ENCODE assay signal across 8 cellular contexts in genomic region chr4:39526283-39526682, GRCh38. TPM values are rescaled to one million over a fixed set of nuclear protein-coding genes. Genes with fewer than 3 reads are reported as not detected.
DNase-seq lines count a peak whose midpoint lies in the region; TF ChIP-seq lines count a peak whose summit lies in the region.

No MANE protein-coding gene starts in this region.

- DNase-seq in NCI-H82 (lab: John Stamatoyannopoulos, UW), result peak; percentile 16
- no peak for DNase-seq in NCI-H82 treated with DMSO at 0.1 percent for 48 hours (lab: John Stamatoyannopoulos, UW; ENCODE audit: unreplicated experiment)
- DNase-seq in activated T-helper 1 cell treated with anti-CD3 and anti-CD28 coated beads, Interleukin-12 subunit alpha, Interleukin-12 subunit beta, Interleukin-2, Interleukin-4 antibody, amounts not matched to agents 30 ng/mL and 10 ng/mL and 1 ng/mL, durations not matched to agents 14 hours and 24 hours and 36 hours (ENCODE audit: low spot score), result no peak
- DNase-seq in HEK293T (ENCODE audit: extremely low spot score), result no peak
- no peak for DNase-seq in SIG-M5 treated with dmso at 0.1 percent for 504 hours (lab: John Stamatoyannopoulos, UW; ENCODE audit: unreplicated experiment)
- DNase-seq in OCI-M2 (lab: John Stamatoyannopoulos, UW; ENCODE audit: unreplicated experiment), result no peak

- H3K9ac ChIP-seq in iPS-20b (ENCODE audit: low read depth, low read length) (peak overlapping the region; percentile 92), stomach smooth muscle (ENCODE audit: low read length in 2 of 2) (peak overlapping the region; percentile 90 to 95)

- H3K27ac Mint-ChIP-seq in activated T-helper 1 cell treated with anti-CD3 and anti-CD28 coated beads, Interleukin-12 subunit alpha, Interleukin-12 subunit beta, Interleukin-2, Interleukin-4 antibody, amounts not matched to agents 30 ng/mL and 10 ng/mL and 1 ng/mL, durations not matched to agents 14 hours and 24 hours and 36 hours, result peak overlapping the region; percentile 87

- no peaks in the 10 kb centered on the region for H3K27me3 ChIP-seq in iPS-20b (ENCODE audit: insufficient read depth, low read length)
- H3K27me3 ChIP-seq in stomach smooth muscle (ENCODE audit: control insufficient read depth in 1 of 2, insufficient read depth in 2 of 2, low read length in 2 of 2), result no peaks in the 10 kb centered on the region

- H3K36me3 Mint-ChIP-seq in activated T-helper 1 cell treated with anti-CD3 and anti-CD28 coated beads, Interleukin-12 subunit alpha, Interleukin-12 subunit beta, Interleukin-2, Interleukin-4 antibody, amounts not matched to agents 30 ng/mL and 10 ng/mL and 1 ng/mL, durations not matched to agents 14 hours and 24 hours and 36 hours (ENCODE audit: low read depth), result peaks cover 7% of the 10 kb centered on the region

- H3K9me3 Mint-ChIP-seq in activated T-helper 1 cell treated with anti-CD3 and anti-CD28 coated beads, Interleukin-12 subunit alpha, Interleukin-12 subunit beta, Interleukin-2, Interleukin-4 antibody, amounts not matched to agents 30 ng/mL and 10 ng/mL and 1 ng/mL, durations not matched to agents 14 hours and 24 hours and 36 hours, result peaks cover 13% of the 10 kb centered on the region

- H3K27ac ChIP-seq in iPS-20b (ENCODE audit: low read length) (no peak overlapping the region), stomach smooth muscle (ENCODE audit: low read length) (peak overlapping the region; percentile 83)

- peak overlapping the region; percentile 99 for H3K4me3 Mint-ChIP-seq in activated T-helper 1 cell treated with anti-CD3 and anti-CD28 coated beads, Interleukin-12 subunit alpha, Interleukin-12 subunit beta, Interleukin-2, Interleukin-4 antibody, amounts not matched to agents 30 ng/mL and 10 ng/mL and 1 ng/mL, durations not matched to agents 14 hours and 24 hours and 36 hours

- H3K4me1 Mint-ChIP-seq in activated T-helper 1 cell treated with anti-CD3 and anti-CD28 coated beads, Interleukin-12 subunit alpha, Interleukin-12 subunit beta, Interleukin-2, Interleukin-4 antibody, amounts not matched to agents 30 ng/mL and 10 ng/mL and 1 ng/mL, durations not matched to agents 14 hours and 24 hours and 36 hours (ENCODE audit: low read depth), result peaks cover 19% of the 10 kb centered on the region

- H3K36me3 ChIP-seq in iPS-20b (ENCODE audit: insufficient read depth, low read depth, low read length) (peaks cover 18% of the 10 kb centered on the region), stomach smooth muscle (ENCODE audit: control insufficient read depth in 2 of 2, insufficient read depth in 2 of 2, low read length in 2 of 2) (no peaks in the 10 kb centered on the region)

- CTCF ChIA-PET in HEK293T (lab: Yijun Ruan, JAX), result interaction anchor here (0.7 kb wide), 1 partner anchor 167 kb away, joined by 3 read pairs; no protein-coding TSS in a partner anchor

- H3K27me3 Mint-ChIP-seq in activated T-helper 1 cell treated with anti-CD3 and anti-CD28 coated beads, Interleukin-12 subunit alpha, Interleukin-12 subunit beta, Interleukin-2, Interleukin-4 antibody, amounts not matched to agents 30 ng/mL and 10 ng/mL and 1 ng/mL, durations not matched to agents 14 hours and 24 hours and 36 hours (ENCODE audit: insufficient read depth), result no peaks in the 10 kb centered on the region

- POLR2A ChIA-PET in HEK293T (lab: Yijun Ruan, JAX), result interaction anchor here (1.1 to 1.7 kb wide), 3 partner anchors 13 to 112 kb away, joined by 3 to 9 read pairs (median 3); partner anchors contain the start of gene SMIM14

- intact Hi-C loops in activated T-helper 1 cell treated with anti-CD3 and anti-CD28 coated beads, Interleukin-12 subunit alpha, Interleukin-12 subunit beta, Interleukin-2, Interleukin-4 antibody, amounts not matched to agents 30 ng/mL and 10 ng/mL and 1 ng/mL, durations not matched to agents 14 hours and 24 hours and 36 hours (cut with micrococcal nuclease), result loop anchor here (2.0 to 10.0 kb wide), 6 partner anchors 57 to 1839 kb away; partner anchors contain the start of genes RELL1 and RFC1

- H3K4me3 ChIP-seq in iPS-20b (ENCODE audit: low read length) (peak overlapping the region; percentile 94), stomach smooth muscle (ENCODE audit: low read length in 2 of 2) (peak overlapping the region; percentile 96 to 97)

- H3K9me3 ChIP-seq in iPS-20b (ENCODE audit: insufficient read depth, low read depth, low read length) (peaks cover 15% of the 10 kb centered on the region), stomach smooth muscle (ENCODE audit: control insufficient read depth in 2 of 2, low read length in 2 of 2) (no peaks in the 10 kb centered on the region)

- H3K4me1 ChIP-seq in iPS-20b (ENCODE audit: insufficient read depth, low read length), result peaks cover 3% of the 10 kb centered on the region; the same call in 1 of the 2 replicates
- peaks cover 8% of the 10 kb centered on the region for H3K4me1 ChIP-seq in stomach smooth muscle (ENCODE audit: control insufficient read depth, insufficient read depth, low read length)

TF ChIP-seq in HEK293T, 16 proteins besides CTCF, POLR2A, EP300 and RAD21:
- no peak for TF ChIP-seq ZNF384 (IDR thresholded peaks at IDR 0.05)
- no peak for TF ChIP-seq SP1 (IDR thresholded peaks at IDR 0.05)
- TF ChIP-seq SUZ12 (IDR thresholded peaks at IDR 0.05), result no peak
- TF ChIP-seq NFRKB (IDR thresholded peaks at IDR 0.05), result no peak
- no peak for TF ChIP-seq BHLHE40 (IDR thresholded peaks at IDR 0.05; ENCODE audit: borderline replicate concordance)
- no peak for TF ChIP-seq CTBP1 (IDR thresholded peaks at IDR 0.05; ENCODE audit: borderline replicate concordance)
- TF ChIP-seq ELF4 (IDR thresholded peaks at IDR 0.05), result no peak
- TF ChIP-seq FOXM1 (IDR thresholded peaks at IDR 0.05; ENCODE audit: borderline replicate concordance), result no peak
- no peak for TF ChIP-seq L3MBTL2 (conservative IDR thresholded peaks at IDR 0.05)
- no peak for TF ChIP-seq TARDBP (IDR thresholded peaks at IDR 0.05)
- no peak for TF ChIP-seq ARNT (IDR thresholded peaks at IDR 0.05)
- TF ChIP-seq FOXA1 (IDR thresholded peaks at IDR 0.05), result no peak
- TF ChIP-seq FOXK2 (IDR thresholded peaks at IDR 0.05), result no peak
- no peak for TF ChIP-seq PKNOX1 (IDR thresholded peaks at IDR 0.05)
- no peak for TF ChIP-seq LEF1 (IDR thresholded peaks at IDR 0.05; ENCODE audit: borderline replicate concordance)
- no peak for TF ChIP-seq HDGF (IDR thresholded peaks at IDR 0.05; ENCODE audit: borderline replicate concordance)
TF ChIP-seq in HEK293T: peak in this region for 0.

RNA-seq across cellular contexts. Expression of gene UGDH, which starts 1.0 kb away (rescaled TPM):
- 26.0 and 30.6 TPM in 2 replicates for total RNA-seq in activated T-helper 1 cell treated with anti-CD3 and anti-CD28 coated beads, Interleukin-12 subunit alpha, Interleukin-12 subunit beta, Interleukin-2, Interleukin-4 antibody, amounts not matched to agents 30 ng/mL and 10 ng/mL and 1 ng/mL, durations not matched to agents 14 hours and 24 hours and 36 hours
